In the genomic region with DNA sequence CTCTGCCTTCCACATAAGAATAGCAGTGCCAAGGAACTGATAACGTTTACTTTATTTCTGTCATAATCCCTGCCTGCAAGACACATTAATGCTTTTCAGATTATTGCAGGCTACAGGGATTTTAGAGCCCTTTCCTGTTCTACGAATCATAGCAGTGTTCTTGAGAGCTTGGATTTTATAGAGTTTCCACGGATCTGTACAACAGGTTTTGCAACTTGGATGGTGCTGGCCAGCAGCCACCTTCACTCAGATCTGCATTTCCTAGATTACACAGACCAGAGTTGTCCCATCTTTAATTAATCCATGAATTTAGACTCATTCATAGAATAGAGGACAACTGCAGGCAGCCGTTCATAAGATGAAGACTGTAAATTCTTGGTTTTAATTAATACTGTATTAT, we compare ENCODE assay signal across 23 cellular contexts. TPM values are rescaled to one million over a fixed set of nuclear protein-coding genes. Genes with fewer than 3 reads are reported as not detected.
A peak's percentile ranks its signal among the peaks of the same experiment; 100 is the strongest.
DNase-seq lines count a peak whose midpoint lies in the region; ATAC-seq and TF ChIP-seq lines count a peak whose summit lies in the region.
"Had no signal": no experiment of that assay in that cellular context is flagged by ENCODE, and none has a peak within 500 bp of the region (broad histone marks: within the 10 kb centered on the region; RNA-seq: fewer than 3 reads in every experiment).

No MANE protein-coding gene starts in this region.

- intact Hi-C loops in mucosa of descending colon (cut with DNase I, micrococcal nuclease), result no loop called here

- no peaks in the 10 kb centered on the region for H3K4me1 ChIP-seq in mucosa of descending colon (ENCODE audit: low read depth)
- H3K4me1 ChIP-seq: HAP-1 had no signal

- H3K36me3 ChIP-seq in mucosa of descending colon (ENCODE audit: low read depth), result no peaks in the 10 kb centered on the region

- H3K9me3 ChIP-seq in mucosa of descending colon, result peaks cover 2% of the 10 kb centered on the region
- H3K9me3 ChIP-seq: HAP-1 had no signal

- ATAC-seq in mucosa of descending colon (peak; percentile 85), HG03159 (IDR thresholded peaks at IDR 0.05; ENCODE audit: unreplicated experiment) (no peak)
- ATAC-seq: stimulated activated memory B cell treated with anti-CD40 and anti-IgM and Interleukin-4, amounts not matched to agents 10 μg/mL and 1 μg/mL and 100 μg/mL, for 72 hours had no signal

- no peak overlapping the region for H3K4me3 ChIP-seq in mucosa of descending colon
- H3K4me3 ChIP-seq: HAP-1 had no signal

- peak; percentile 14 for DNase-seq in D341Med (ENCODE audit: low spot score)
- DNase-seq in LoVo (ENCODE audit: low spot score), result peak; percentile 26
- DNase-seq in epidermal melanocyte (ENCODE audit: insufficient read length, low spot score), result peak; percentile 13
- DNase-seq in mucosa of descending colon, result peak; percentile 37 to 79 (median 70)
- no peak for DNase-seq in stimulated activated CD4-positive, alpha-beta T cell treated with anti-CD3 and anti-CD28 coated beads, Interleukin-2, amount 100 ng/mL, for 24 hours
- DNase-seq in Ammon's horn (ENCODE audit: low spot score), result no peak
- DNase-seq in ureter (ENCODE audit: low spot score), result no peak
- DNase-seq: ACHN; activated CD4-positive, alpha-beta T cell treated with anti-CD3 and anti-CD28 coated beads, Interleukin-2, amount 50 U/mL, for 1 hour; activated CD8-positive, alpha-beta memory T cell treated with anti-CD3 and anti-CD28 coated beads, Interleukin-2, amount 50 U/mL, for 48 hours; activated gamma-delta T cell treated with Interleukin-2 at 50 U/mL for 16 hours; amygdala; CD4-positive, alpha-beta memory T cell; central memory CD4-positive, alpha-beta T cell; effector CD4-positive, alpha-beta T cell; EL; hypothalamus; NCI-H1417 treated with DMSO at 0.1 percent for 48 hours; retina; SW 1271 had no signal

- no peak for TF ChIP-seq CTCF in mucosa of descending colon (IDR thresholded peaks at IDR 0.05)

RNA-seq across cellular contexts. Expression of a gene that starts 38.1 kb away (rescaled TPM):
- 100 to 1,000 TPM in 2 of 3 donors, 10 to 100 TPM in 1; 67.6 to 207 (median 151) TPM for total RNA-seq in mucosa of descending colon
- total RNA-seq in ureter, result 42.8 TPM

Comparison
In these comparisons a context has a peak if more than half of its experiments do, and no peak if none do; other contexts are left out.
1. DNase-seq: peak in D341Med (single experiment), LoVo (single experiment), epidermal melanocyte (single experiment) and mucosa of descending colon (3 of 3); none in stimulated activated CD4-positive, alpha-beta T cell treated with anti-CD3 and anti-CD28 coated beads, Interleukin-2, amount 100 ng/mL, for 24 hours (0 of 2), Ammon's horn (single experiment) and ureter (single experiment).